Comparison of ENCODE assay signal across 14 cellular contexts in genomic region chr15:85950101-85950500, GRCh38.
DNase-seq lines count a peak whose midpoint lies in the region; ATAC-seq, FAIRE-seq and TF ChIP-seq lines count a peak whose summit lies in the region.
"Had no signal": no experiment of that assay in that cellular context is flagged by ENCODE, and none has a peak within 500 bp of the region (broad histone marks: within the 10 kb centered on the region; RNA-seq: fewer than 3 reads in every experiment).

No MANE protein-coding gene starts in this region.

- H3K27ac ChIP-seq in GM12878 (ENCODE audit: control insufficient read depth, insufficient read depth) (no peak overlapping the region), body of pancreas (no peak overlapping the region), upper lobe of right lung (no peak overlapping the region)

- no peak for TF ChIP-seq RAD21 in GM12878 (IDR thresholded peaks at IDR 0.05; ENCODE audit: insufficient read depth, low read depth, low read length)

- H3K79me2 ChIP-seq in GM12878 (ENCODE audit: control insufficient read depth, insufficient read depth, low read length) = no peaks in the 10 kb centered on the region

- intact Hi-C loops in GM12878 (cut with micrococcal nuclease; ENCODE audit: unreplicated experiment) (no loop called here), body of pancreas (cut with DNase I) (no loop called here), upper lobe of right lung (cut with DNase I) (no loop called here)

- ATAC-seq in GM18511 (IDR thresholded peaks at IDR 0.05; ENCODE audit: unreplicated experiment) = peak; percentile 95
- peak; percentile 87 for ATAC-seq in GM21529 (IDR thresholded peaks at IDR 0.05; ENCODE audit: unreplicated experiment)
- peak; percentile 70 for ATAC-seq in HG03103 (IDR thresholded peaks at IDR 0.05; ENCODE audit: low read depth, unreplicated experiment)
- ATAC-seq in GM12878 = peak; percentile 16; the same call in 1 of the 3 replicates
- no peak for ATAC-seq in body of pancreas
- ATAC-seq in upper lobe of right lung = no peak
- ATAC-seq: activated CD8-positive, alpha-beta T cell treated with anti-CD3 and anti-CD28 coated beads, Interleukin-2, amount 10 ng/mL, durations not matched to agents 7 days and 5 days; activated naive CD8-positive, alpha-beta T cell treated with anti-CD3 and anti-CD28 coated beads, Interleukin-2, amount 50 U/mL, for 24 hours; T-helper 17 cell had no signal

- H3K4me3 ChIP-seq in GM12878 (no peak overlapping the region), body of pancreas (no peak overlapping the region), upper lobe of right lung (no peak overlapping the region)
- H3K4me3 ChIP-seq: MG63 had no signal

- no peak overlapping the region for H3K9ac ChIP-seq in GM12878 (ENCODE audit: control insufficient read depth, insufficient read depth, low read length)

- peak; percentile 38 for DNase-seq in GM12878 (ENCODE audit: low read depth, low spot score)
- DNase-seq in body of pancreas = no peak
- no peak for DNase-seq in upper lobe of right lung
- no peak for DNase-seq in GOT3 (lab: John Stamatoyannopoulos, UW)
- no peak for DNase-seq in NCI-H526 (lab: John Stamatoyannopoulos, UW)
- DNase-seq: activated CD8-positive, alpha-beta T cell treated with anti-CD3 and anti-CD28 coated beads, Interleukin-2, amount 10 ng/mL, durations not matched to agents 7 days and 5 days; activated naive CD8-positive, alpha-beta T cell treated with anti-CD3 and anti-CD28 coated beads, Interleukin-2, amount 50 U/mL, for 24 hours; effector CD8-positive, alpha-beta T cell; HFFc6; MG63; T-helper 17 cell had no signal

- TF ChIP-seq POLR2A in GM12878 (IDR thresholded peaks at IDR 0.05; ENCODE audit: low read depth, low read length) (no peak), body of pancreas (IDR thresholded peaks at IDR 0.05) (no peak)

- H2AFZ ChIP-seq in GM12878 (ENCODE audit: control insufficient read depth, low read depth, low read length) = no peak overlapping the region

- 5% methylated on average over 5 of the region's 5 CpGs for WGBS in GM12878 (ENCODE audit: insufficient coverage, insufficient replicate concordance, low lambda C conversion rate, missing lambda C conversion rate)
- WGBS in body of pancreas, 2 donors = 76 to 85% methylated on average over 5 of the region's 5 CpGs

- RAD21 ChIA-PET in GM12878 (lab: Charles Lee; ENCODE audit: unreplicated experiment) = no interaction called here

- no peak for FAIRE-seq in GM12878 (lab: Jason Lieb, UNC)

- H3K36me3 ChIP-seq in GM12878 (ENCODE audit: control insufficient read depth in 2 of 2, insufficient read depth in 2 of 2, low read length in 1 of 2) (no peaks in the 10 kb centered on the region), body of pancreas (replicated peaks in 1 of 2; ENCODE audit: insufficient read depth in 1 of 2, low read depth in 2 of 2) (no peaks in the 10 kb centered on the region), upper lobe of right lung (no peaks in the 10 kb centered on the region)
- H3K36me3 ChIP-seq: MG63 had no signal

- TF ChIP-seq EP300 in GM12878 (IDR thresholded peaks at IDR 0.05; ENCODE audit: borderline replicate concordance in 1 of 2, control insufficient read depth in 1 of 2, low read depth in 2 of 2, low read length in 2 of 2) = no peak

- H3K4me2 ChIP-seq in GM12878 (ENCODE audit: control insufficient read depth, insufficient read depth) = no peak overlapping the region

- POLR2A ChIA-PET in GM12878 (lab: Charles Lee) = no interaction called here

- SMC1A ChIA-PET in GM12878 (lab: Charles Lee; ENCODE audit: uncharacterized antibody, unreplicated experiment) = no interaction called here

- in situ Hi-C loops in GM12878 (cut with MboI) = no loop called here

- H3K9me3 ChIP-seq in GM12878 (replicated peaks; ENCODE audit: control insufficient read depth, insufficient read depth, low read length) (no peaks in the 10 kb centered on the region), body of pancreas (no peaks in the 10 kb centered on the region), upper lobe of right lung (no peaks in the 10 kb centered on the region)
- H3K9me3 ChIP-seq: MG63 had no signal

- TF ChIP-seq CTCF in GM12878 (IDR thresholded peaks at IDR 0.05 in 2 of 3, conservative IDR thresholded peaks at IDR 0.05 in 1 of 3; ENCODE audit: control insufficient read depth in 2 of 3, extremely low read depth in 1 of 3, insufficient read depth in 1 of 3, low read depth in 3 of 3, low read length in 3 of 3) (no peak), body of pancreas (IDR thresholded peaks at IDR 0.05) (no peak), upper lobe of right lung (IDR thresholded peaks at IDR 0.05) (no peak)

- no peaks in the 10 kb centered on the region for H4K20me1 ChIP-seq in GM12878 (ENCODE audit: control insufficient read depth, insufficient read depth)

- BruUV-seq in GM12878 (replicated peaks; lab: Mats Ljungman, UMichigan) = no TSS peak

- CTCF ChIA-PET in GM12878 (lab: Yijun Ruan, JAX) = interaction anchor here (0.8 kb wide), 1 partner anchor 8 kb away, joined by 3 read pairs; no protein-coding TSS in a partner anchor

- no peaks in the 10 kb centered on the region for H3K27me3 ChIP-seq in GM12878 (replicated peaks in 1 of 2; ENCODE audit: control insufficient read depth in 2 of 2, insufficient read depth in 2 of 2, low read length in 1 of 2)
- H3K27me3 ChIP-seq in body of pancreas = no peaks in the 10 kb centered on the region
- no peaks in the 10 kb centered on the region for H3K27me3 ChIP-seq in upper lobe of right lung

- H3K4me1 ChIP-seq in GM12878 (ENCODE audit: control insufficient read depth, insufficient read depth, low read length) (0 out of 2 replicates have a peak, but pooled peaks cover 1% of the 10 kb centered on the region), body of pancreas (no peaks in the 10 kb centered on the region), upper lobe of right lung (no peaks in the 10 kb centered on the region)

TF ChIP-seq in GM12878, 131 proteins besides CTCF, POLR2A, EP300 and RAD21:
- TF ChIP-seq TCF3 (IDR thresholded peaks at IDR 0.05; ENCODE audit: borderline replicate concordance, insufficient read depth, low read depth, low read length) (peak; percentile 65; the same call in 1 of the 2 replicates), YBX1 (IDR thresholded peaks at IDR 0.05) (no peak)

Comparison
In these comparisons a context has a peak if more than half of its experiments do, and no peak if none do; other contexts are left out.
1. ATAC-seq: peak in GM18511 (single experiment), GM21529 (single experiment), HG03103 (single experiment) and GM12878 (single experiment); none in body of pancreas (single experiment) and upper lobe of right lung (single experiment).